ENCODE assay signal across 1 cellular context in genomic region chr13:97259787-97260641, GRCh38.
TF ChIP-seq lines count a peak whose summit lies in the region.

No MANE protein-coding gene starts in this region.

TF ChIP-seq in HepG2, 621 proteins besides CTCF, POLR2A, EP300 and RAD21 (continued from another document and continues in another):
- TF ChIP-seq, protein P1, sequence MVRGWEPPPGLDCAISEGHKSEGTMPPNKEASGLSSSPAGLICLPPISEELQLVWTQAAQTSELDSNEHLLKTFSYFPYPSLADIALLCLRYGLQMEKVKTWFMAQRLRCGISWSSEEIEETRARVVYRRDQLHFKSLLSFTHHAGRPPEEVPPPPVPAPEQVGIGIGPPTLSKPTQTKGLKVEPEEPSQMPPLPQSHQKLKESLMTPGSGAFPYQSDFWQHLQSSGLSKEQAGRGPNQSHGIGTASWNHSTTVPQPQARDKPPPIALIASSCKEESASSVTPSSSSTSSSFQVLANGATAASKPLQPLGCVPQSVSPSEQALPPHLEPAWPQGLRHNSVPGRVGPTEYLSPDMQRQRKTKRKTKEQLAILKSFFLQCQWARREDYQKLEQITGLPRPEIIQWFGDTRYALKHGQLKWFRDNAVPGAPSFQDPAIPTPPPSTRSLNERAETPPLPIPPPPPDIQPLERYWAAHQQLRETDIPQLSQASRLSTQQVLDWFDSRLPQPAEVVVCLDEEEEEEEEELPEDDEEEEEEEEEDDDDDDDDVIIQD (CRISPR knock-in tag; IDR thresholded peaks at IDR 0.05; ENCODE audit: low read depth): peak; percentile 86
- TF ChIP-seq FOSL1 (CRISPR knock-in tag; IDR thresholded peaks at IDR 0.05; ENCODE audit: borderline replicate concordance) (peak; percentile 83; the same call in 1 of the 2 replicates), KDM5B (CRISPR knock-in tag; IDR thresholded peaks at IDR 0.05; ENCODE audit: borderline replicate concordance) (no peak), CBX1 (IDR thresholded peaks at IDR 0.05; ENCODE audit: low read depth) (no peak), ZNF235 (CRISPR knock-in tag; IDR thresholded peaks at IDR 0.05; ENCODE audit: borderline replicate concordance) (no peak), ZNF331 (CRISPR knock-in tag; IDR thresholded peaks at IDR 0.05) (peak; percentile 64; the same call in 1 of the 2 replicates), MXD1 (CRISPR knock-in tag; IDR thresholded peaks at IDR 0.05) (no peak), CAMTA2 (CRISPR knock-in tag; IDR thresholded peaks at IDR 0.05; ENCODE audit: borderline replicate concordance) (no peak), PAX8 (CRISPR knock-in tag; IDR thresholded peaks at IDR 0.05; ENCODE audit: borderline replicate concordance) (no peak), SKIL (CRISPR knock-in tag; IDR thresholded peaks at IDR 0.05; ENCODE audit: borderline replicate concordance) (peak; percentile 55; the same call in 1 of the 2 replicates), RARA (CRISPR knock-in tag; IDR thresholded peaks at IDR 0.05) (peak; percentile 96), CEBPG (CRISPR knock-in tag; IDR thresholded peaks at IDR 0.05) (peak; percentile 100), HMG20B (CRISPR knock-in tag; conservative IDR thresholded peaks at IDR 0.05) (0 out of 2 replicates have a peak, but pooled peaks have one; percentile 9), ZNF24 (IDR thresholded peaks at IDR 0.05) (peak; percentile 73; the same call in 1 of the 2 replicates), ZNF562 (CRISPR knock-in tag; IDR thresholded peaks at IDR 0.05; ENCODE audit: borderline replicate concordance) (no peak), ERF (CRISPR knock-in tag; IDR thresholded peaks at IDR 0.05) (peak; percentile 22; the same call in 1 of the 2 replicates), FOXA3 (CRISPR knock-in tag; IDR thresholded peaks at IDR 0.05) (peak; percentile 80), TARDBP (CRISPR knock-in tag; IDR thresholded peaks at IDR 0.05) (peak; percentile 66; the same call in 1 of the 2 replicates), BCL6 (CRISPR knock-in tag; IDR thresholded peaks at IDR 0.05) (peak; percentile 63; the same call in 1 of the 2 replicates), RNF2 (conservative IDR thresholded peaks at IDR 0.05; ENCODE audit: low read depth) (no peak), PHF20 (CRISPR knock-in tag; IDR thresholded peaks at IDR 0.05) (no peak), YEATS2 (CRISPR knock-in tag; IDR thresholded peaks at IDR 0.05; ENCODE audit: borderline replicate concordance) (peak; percentile 48; the same call in 1 of the 2 replicates), MAX (IDR thresholded peaks at IDR 0.05) (0 out of 2 replicates have a peak, but pooled peaks have one; percentile 32), ZSCAN21 (CRISPR knock-in tag; IDR thresholded peaks at IDR 0.05; ENCODE audit: borderline replicate concordance) (peak; percentile 40; the same call in 1 of the 2 replicates), GABPA (IDR thresholded peaks at IDR 0.05; ENCODE audit: low read depth, low read length) (no peak), GABPA (CRISPR knock-in tag; IDR thresholded peaks at IDR 0.05; ENCODE audit: low read depth) (peak; percentile 43), GATA4 (IDR thresholded peaks at IDR 0.05; ENCODE audit: borderline replicate concordance, low read depth) (no peak), RBM22 (optimal IDR thresholded peaks at IDR 0.05; ENCODE audit: low read length) (peak; percentile 87), IRF2 (CRISPR knock-in tag; IDR thresholded peaks at IDR 0.05) (peak; percentile 45; the same call in 1 of the 2 replicates), ATF7 (IDR thresholded peaks at IDR 0.05) (peak; percentile 80), ATF7 (CRISPR knock-in tag; IDR thresholded peaks at IDR 0.05) (no peak), ZNF660 (CRISPR knock-in tag; IDR thresholded peaks at IDR 0.05; ENCODE audit: borderline replicate concordance, low read depth) (no peak), ZNF580 (CRISPR knock-in tag; IDR thresholded peaks at IDR 0.05; ENCODE audit: borderline replicate concordance, low read depth) (no peak), SOX13 (IDR thresholded peaks at IDR 0.05) (no peak), SOX13 (CRISPR knock-in tag; conservative IDR thresholded peaks at IDR 0.05 in 1 of 2, IDR thresholded peaks at IDR 0.05 in 1 of 2) (peak in 1 of 2 experiments; percentile 52; a peak in 2 of 4 replicates), ZBTB43 (CRISPR knock-in tag; conservative IDR thresholded peaks at IDR 0.05) (peak; percentile 60; the same call in 1 of the 2 replicates), ZNF790 (CRISPR knock-in tag; IDR thresholded peaks at IDR 0.05; ENCODE audit: borderline replicate concordance) (no peak), ZKSCAN8 (CRISPR knock-in tag; IDR thresholded peaks at IDR 0.05; ENCODE audit: borderline replicate concordance) (peak; percentile 87), CREB1 (IDR thresholded peaks at IDR 0.05) (0 out of 2 replicates have a peak, but pooled peaks have one; percentile 16), CREB1 (CRISPR knock-in tag; IDR thresholded peaks at IDR 0.05) (no peak), RXRB (CRISPR knock-in tag; IDR thresholded peaks at IDR 0.05; ENCODE audit: borderline replicate concordance) (peak; percentile 96), HNF4A (CRISPR knock-in tag; IDR thresholded peaks at IDR 0.05) (peak; percentile 61), MIER2 (CRISPR knock-in tag; IDR thresholded peaks at IDR 0.05) (0 out of 2 replicates have a peak, but pooled peaks have one; percentile 10), NFE2L1 (CRISPR knock-in tag; IDR thresholded peaks at IDR 0.05; ENCODE audit: borderline replicate concordance) (no peak), ZNF766 (CRISPR knock-in tag; IDR thresholded peaks at IDR 0.05; ENCODE audit: borderline replicate concordance) (no peak), TAF1 (CRISPR knock-in tag; IDR thresholded peaks at IDR 0.05) (peak; percentile 24; the same call in 1 of the 2 replicates), GATAD2A (CRISPR knock-in tag; IDR thresholded peaks at IDR 0.05) (peak; percentile 96), DRAP1 (CRISPR knock-in tag; IDR thresholded peaks at IDR 0.05) (peak; percentile 33; the same call in 1 of the 2 replicates), POGK (CRISPR knock-in tag; conservative IDR thresholded peaks at IDR 0.05) (0 out of 2 replicates have a peak, but pooled peaks have one; percentile 21), FOXA1 (IDR thresholded peaks at IDR 0.05) (no peak), FOXA1 (CRISPR knock-in tag; IDR thresholded peaks at IDR 0.05) (peak; percentile 2; the same call in 1 of the 2 replicates), FOXJ3 (CRISPR knock-in tag; IDR thresholded peaks at IDR 0.05; ENCODE audit: borderline replicate concordance) (peak; percentile 53; the same call in 1 of the 2 replicates), RAD51 (IDR thresholded peaks at IDR 0.05; ENCODE audit: borderline replicate concordance) (no peak), NCOA2 (CRISPR knock-in tag; IDR thresholded peaks at IDR 0.05) (peak; percentile 84)
- TF ChIP-seq, protein P2, sequence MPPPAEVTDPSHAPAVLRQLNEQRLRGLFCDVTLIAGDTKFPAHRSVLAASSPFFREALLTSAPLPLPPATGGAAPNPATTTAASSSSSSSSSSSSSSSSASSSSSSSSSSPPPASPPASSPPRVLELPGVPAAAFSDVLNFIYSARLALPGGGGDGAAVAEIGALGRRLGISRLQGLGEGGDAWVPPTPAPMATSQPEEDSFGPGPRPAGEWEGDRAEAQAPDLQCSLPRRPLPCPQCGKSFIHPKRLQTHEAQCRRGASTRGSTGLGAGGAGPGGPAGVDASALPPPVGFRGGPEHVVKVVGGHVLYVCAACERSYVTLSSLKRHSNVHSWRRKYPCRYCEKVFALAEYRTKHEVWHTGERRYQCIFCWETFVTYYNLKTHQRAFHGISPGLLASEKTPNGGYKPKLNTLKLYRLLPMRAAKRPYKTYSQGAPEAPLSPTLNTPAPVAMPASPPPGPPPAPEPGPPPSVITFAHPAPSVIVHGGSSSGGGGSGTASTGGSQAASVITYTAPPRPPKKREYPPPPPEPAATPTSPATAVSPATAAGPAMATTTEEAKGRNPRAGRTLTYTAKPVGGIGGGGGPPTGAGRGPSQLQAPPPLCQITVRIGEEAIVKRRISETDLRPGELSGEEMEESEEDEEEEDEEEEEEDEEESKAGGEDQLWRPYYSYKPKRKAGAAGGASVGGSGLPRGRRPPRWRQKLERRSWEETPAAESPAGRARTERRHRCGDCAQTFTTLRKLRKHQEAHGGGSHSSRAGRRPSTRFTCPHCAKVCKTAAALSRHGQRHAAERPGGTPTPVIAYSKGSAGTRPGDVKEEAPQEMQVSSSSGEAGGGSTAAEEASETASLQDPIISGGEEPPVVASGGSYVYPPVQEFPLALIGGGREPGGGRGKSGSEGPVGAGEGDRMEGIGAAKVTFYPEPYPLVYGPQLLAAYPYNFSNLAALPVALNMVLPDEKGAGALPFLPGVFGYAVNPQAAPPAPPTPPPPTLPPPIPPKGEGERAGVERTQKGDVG (CRISPR knock-in tag; IDR thresholded peaks at IDR 0.05; ENCODE audit: borderline replicate concordance): 0 out of 2 replicates have a peak, but pooled peaks have one; percentile 60
- TF ChIP-seq, protein P3, sequence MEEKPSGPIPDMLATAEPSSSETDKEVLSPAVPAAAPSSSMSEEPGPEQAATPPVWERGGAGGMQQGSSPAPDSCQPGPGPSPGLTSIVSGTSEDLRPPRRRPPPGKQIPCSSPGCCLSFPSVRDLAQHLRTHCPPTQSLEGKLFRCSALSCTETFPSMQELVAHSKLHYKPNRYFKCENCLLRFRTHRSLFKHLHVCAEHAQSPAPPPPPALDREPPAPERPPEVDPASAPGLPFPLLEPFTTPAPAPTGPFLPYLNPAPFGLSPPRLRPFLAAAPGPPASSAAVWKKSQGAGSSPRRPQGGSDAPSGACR (CRISPR knock-in tag; IDR thresholded peaks at IDR 0.05): no peak
- TF ChIP-seq, protein P4, sequence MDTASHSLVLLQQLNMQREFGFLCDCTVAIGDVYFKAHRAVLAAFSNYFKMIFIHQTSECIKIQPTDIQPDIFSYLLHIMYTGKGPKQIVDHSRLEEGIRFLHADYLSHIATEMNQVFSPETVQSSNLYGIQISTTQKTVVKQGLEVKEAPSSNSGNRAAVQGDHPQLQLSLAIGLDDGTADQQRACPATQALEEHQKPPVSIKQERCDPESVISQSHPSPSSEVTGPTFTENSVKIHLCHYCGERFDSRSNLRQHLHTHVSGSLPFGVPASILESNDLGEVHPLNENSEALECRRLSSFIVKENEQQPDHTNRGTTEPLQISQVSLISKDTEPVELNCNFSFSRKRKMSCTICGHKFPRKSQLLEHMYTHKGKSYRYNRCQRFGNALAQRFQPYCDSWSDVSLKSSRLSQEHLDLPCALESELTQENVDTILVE (CRISPR knock-in tag; IDR thresholded peaks at IDR 0.05): 0 out of 2 replicates have a peak, but pooled peaks have one; percentile 52
